1 cellular context compared by ENCODE assay signal in the genomic region with DNA sequence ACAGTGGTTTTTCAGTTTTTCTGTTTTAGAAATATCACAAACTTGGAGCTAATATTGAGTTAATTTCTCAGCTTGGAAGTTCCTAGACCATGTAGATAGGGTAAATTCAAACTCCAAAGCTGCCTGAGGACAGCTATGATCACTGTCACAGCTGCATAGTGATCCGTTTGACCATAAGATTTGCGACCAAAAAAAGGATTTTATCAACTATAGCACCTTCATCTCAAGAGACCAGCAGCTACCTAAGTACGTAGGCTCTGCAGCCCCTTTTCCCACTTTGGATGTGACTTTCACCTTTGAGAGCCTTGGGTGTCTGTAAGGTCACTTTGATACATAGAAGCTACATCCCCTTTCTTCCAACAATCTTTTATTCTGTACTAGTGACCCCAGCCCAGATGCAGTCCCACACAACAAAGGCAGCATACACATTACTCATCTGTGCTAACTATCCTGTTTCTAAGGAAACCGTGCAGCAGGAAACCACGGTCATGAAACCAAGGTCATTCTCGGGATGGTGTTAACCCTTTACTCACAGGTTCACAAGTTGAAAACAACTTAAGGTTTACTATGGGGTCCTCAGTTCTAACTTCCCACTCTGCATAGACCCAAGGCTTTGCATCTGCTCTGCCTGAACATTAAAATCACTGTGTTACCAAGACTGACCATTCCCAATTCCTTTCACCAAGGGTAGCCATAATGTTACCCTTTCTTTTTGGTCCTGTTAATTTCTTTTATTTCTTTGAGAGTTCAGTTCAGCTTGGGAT.
A peak's percentile ranks its signal among the peaks of the same experiment; 100 is the strongest.
TF ChIP-seq lines count a peak whose summit lies in the region.

No MANE protein-coding gene starts in this region.

TF ChIP-seq in HepG2, 621 proteins besides CTCF, POLR2A, EP300 and RAD21 (continued from another document and continues in another):
- TF ChIP-seq, protein P1, sequence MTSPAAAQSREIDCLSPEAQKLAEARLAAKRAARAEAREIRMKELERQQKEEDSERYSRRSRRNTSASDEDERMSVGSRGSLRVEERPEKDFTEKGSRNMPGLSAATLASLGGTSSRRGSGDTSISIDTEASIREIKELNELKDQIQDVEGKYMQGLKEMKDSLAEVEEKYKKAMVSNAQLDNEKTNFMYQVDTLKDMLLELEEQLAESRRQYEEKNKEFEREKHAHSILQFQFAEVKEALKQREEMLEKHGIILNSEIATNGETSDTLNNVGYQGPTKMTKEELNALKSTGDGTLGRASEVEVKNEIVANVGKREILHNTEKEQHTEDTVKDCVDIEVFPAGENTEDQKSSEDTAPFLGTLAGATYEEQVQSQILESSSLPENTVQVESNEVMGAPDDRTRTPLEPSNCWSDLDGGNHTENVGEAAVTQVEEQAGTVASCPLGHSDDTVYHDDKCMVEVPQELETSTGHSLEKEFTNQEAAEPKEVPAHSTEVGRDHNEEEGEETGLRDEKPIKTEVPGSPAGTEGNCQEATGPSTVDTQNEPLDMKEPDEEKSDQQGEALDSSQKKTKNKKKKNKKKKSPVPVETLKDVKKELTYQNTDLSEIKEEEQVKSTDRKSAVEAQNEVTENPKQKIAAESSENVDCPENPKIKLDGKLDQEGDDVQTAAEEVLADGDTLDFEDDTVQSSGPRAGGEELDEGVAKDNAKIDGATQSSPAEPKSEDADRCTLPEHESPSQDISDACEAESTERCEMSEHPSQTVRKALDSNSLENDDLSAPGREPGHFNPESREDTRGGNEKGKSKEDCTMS (CRISPR knock-in tag; conservative IDR thresholded peaks at IDR 0.05), result no peak
- no peak for TF ChIP-seq ZFP1 (CRISPR knock-in tag; IDR thresholded peaks at IDR 0.05)
- peak; percentile 54; the same call in 1 of the 2 replicates for TF ChIP-seq MXD4 (CRISPR knock-in tag; IDR thresholded peaks at IDR 0.05)
- TF ChIP-seq, protein P2, sequence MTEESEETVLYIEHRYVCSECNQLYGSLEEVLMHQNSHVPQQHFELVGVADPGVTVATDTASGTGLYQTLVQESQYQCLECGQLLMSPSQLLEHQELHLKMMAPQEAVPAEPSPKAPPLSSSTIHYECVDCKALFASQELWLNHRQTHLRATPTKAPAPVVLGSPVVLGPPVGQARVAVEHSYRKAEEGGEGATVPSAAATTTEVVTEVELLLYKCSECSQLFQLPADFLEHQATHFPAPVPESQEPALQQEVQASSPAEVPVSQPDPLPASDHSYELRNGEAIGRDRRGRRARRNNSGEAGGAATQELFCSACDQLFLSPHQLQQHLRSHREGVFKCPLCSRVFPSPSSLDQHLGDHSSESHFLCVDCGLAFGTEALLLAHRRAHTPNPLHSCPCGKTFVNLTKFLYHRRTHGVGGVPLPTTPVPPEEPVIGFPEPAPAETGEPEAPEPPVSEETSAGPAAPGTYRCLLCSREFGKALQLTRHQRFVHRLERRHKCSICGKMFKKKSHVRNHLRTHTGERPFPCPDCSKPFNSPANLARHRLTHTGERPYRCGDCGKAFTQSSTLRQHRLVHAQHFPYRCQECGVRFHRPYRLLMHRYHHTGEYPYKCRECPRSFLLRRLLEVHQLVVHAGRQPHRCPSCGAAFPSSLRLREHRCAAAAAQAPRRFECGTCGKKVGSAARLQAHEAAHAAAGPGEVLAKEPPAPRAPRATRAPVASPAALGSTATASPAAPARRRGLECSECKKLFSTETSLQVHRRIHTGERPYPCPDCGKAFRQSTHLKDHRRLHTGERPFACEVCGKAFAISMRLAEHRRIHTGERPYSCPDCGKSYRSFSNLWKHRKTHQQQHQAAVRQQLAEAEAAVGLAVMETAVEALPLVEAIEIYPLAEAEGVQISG (CRISPR knock-in tag; IDR thresholded peaks at IDR 0.05), result peak; percentile 60
- TF ChIP-seq ELF1 (CRISPR knock-in tag; IDR thresholded peaks at IDR 0.05), result no peak
- TF ChIP-seq, protein P3, sequence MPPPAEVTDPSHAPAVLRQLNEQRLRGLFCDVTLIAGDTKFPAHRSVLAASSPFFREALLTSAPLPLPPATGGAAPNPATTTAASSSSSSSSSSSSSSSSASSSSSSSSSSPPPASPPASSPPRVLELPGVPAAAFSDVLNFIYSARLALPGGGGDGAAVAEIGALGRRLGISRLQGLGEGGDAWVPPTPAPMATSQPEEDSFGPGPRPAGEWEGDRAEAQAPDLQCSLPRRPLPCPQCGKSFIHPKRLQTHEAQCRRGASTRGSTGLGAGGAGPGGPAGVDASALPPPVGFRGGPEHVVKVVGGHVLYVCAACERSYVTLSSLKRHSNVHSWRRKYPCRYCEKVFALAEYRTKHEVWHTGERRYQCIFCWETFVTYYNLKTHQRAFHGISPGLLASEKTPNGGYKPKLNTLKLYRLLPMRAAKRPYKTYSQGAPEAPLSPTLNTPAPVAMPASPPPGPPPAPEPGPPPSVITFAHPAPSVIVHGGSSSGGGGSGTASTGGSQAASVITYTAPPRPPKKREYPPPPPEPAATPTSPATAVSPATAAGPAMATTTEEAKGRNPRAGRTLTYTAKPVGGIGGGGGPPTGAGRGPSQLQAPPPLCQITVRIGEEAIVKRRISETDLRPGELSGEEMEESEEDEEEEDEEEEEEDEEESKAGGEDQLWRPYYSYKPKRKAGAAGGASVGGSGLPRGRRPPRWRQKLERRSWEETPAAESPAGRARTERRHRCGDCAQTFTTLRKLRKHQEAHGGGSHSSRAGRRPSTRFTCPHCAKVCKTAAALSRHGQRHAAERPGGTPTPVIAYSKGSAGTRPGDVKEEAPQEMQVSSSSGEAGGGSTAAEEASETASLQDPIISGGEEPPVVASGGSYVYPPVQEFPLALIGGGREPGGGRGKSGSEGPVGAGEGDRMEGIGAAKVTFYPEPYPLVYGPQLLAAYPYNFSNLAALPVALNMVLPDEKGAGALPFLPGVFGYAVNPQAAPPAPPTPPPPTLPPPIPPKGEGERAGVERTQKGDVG (CRISPR knock-in tag; IDR thresholded peaks at IDR 0.05; ENCODE audit: borderline replicate concordance), result no peak
- TF ChIP-seq, protein P4, sequence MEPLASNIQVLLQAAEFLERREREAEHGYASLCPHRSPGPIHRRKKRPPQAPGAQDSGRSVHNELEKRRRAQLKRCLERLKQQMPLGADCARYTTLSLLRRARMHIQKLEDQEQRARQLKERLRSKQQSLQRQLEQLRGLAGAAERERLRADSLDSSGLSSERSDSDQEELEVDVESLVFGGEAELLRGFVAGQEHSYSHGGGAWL (CRISPR knock-in tag; IDR thresholded peaks at IDR 0.05), result no peak
- no peak for TF ChIP-seq SNRNP70 (IDR thresholded peaks at IDR 0.05; ENCODE audit: low read depth, low read length)
- TF ChIP-seq, protein P5, sequence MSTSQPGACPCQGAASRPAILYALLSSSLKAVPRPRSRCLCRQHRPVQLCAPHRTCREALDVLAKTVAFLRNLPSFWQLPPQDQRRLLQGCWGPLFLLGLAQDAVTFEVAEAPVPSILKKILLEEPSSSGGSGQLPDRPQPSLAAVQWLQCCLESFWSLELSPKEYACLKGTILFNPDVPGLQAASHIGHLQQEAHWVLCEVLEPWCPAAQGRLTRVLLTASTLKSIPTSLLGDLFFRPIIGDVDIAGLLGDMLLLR (CRISPR knock-in tag; IDR thresholded peaks at IDR 0.05), result no peak
- TF ChIP-seq RARG (CRISPR knock-in tag; IDR thresholded peaks at IDR 0.05; ENCODE audit: low read depth), result no peak
- no peak for TF ChIP-seq SMAD3 (CRISPR knock-in tag; IDR thresholded peaks at IDR 0.05)
- TF ChIP-seq, protein P6, sequence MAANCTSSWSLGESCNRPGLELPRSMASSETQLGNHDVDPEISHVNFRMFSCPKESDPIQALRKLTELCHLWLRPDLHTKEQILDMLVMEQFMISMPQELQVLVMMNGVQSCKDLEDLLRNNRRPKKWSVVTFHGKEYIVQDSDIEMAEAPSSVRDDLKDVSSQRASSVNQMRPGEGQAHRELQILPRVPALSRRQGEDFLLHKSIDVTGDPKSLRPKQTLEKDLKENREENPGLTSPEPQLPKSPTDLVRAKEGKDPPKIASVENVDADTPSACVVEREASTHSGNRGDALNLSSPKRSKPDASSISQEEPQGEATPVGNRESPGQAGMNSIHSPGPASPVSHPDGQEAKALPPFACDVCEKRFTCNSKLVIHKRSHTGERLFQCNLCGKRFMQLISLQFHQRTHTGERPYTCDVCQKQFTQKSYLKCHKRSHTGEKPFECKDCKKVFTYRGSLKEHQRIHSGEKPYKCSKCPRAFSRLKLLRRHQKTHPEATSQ (CRISPR knock-in tag; IDR thresholded peaks at IDR 0.05; ENCODE audit: borderline replicate concordance), result no peak
- TF ChIP-seq SETDB1 (CRISPR knock-in tag; IDR thresholded peaks at IDR 0.05; ENCODE audit: borderline replicate concordance), result no peak
- TF ChIP-seq HES4 (CRISPR knock-in tag; IDR thresholded peaks at IDR 0.05; ENCODE audit: borderline replicate concordance), result no peak
- peak; percentile 75 for TF ChIP-seq RFX3 (CRISPR knock-in tag; IDR thresholded peaks at IDR 0.05)
- peak; percentile 58 for TF ChIP-seq JUN (CRISPR knock-in tag; IDR thresholded peaks at IDR 0.05)
- TF ChIP-seq, protein P7, sequence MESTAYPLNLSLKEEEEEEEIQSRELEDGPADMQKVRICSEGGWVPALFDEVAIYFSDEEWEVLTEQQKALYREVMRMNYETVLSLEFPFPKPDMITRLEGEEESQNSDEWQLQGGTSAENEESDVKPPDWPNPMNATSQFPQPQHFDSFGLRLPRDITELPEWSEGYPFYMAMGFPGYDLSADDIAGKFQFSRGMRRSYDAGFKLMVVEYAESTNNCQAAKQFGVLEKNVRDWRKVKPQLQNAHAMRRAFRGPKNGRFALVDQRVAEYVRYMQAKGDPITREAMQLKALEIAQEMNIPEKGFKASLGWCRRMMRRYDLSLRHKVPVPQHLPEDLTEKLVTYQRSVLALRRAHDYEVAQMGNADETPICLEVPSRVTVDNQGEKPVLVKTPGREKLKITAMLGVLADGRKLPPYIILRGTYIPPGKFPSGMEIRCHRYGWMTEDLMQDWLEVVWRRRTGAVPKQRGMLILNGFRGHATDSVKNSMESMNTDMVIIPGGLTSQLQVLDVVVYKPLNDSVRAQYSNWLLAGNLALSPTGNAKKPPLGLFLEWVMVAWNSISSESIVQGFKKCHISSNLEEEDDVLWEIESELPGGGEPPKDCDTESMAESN (CRISPR knock-in tag; conservative IDR thresholded peaks at IDR 0.05), result no peak
- TF ChIP-seq SIX1 (CRISPR knock-in tag; IDR thresholded peaks at IDR 0.05; ENCODE audit: borderline replicate concordance), result peak; percentile 51; the same call in 1 of the 2 replicates
- TF ChIP-seq, protein P8, sequence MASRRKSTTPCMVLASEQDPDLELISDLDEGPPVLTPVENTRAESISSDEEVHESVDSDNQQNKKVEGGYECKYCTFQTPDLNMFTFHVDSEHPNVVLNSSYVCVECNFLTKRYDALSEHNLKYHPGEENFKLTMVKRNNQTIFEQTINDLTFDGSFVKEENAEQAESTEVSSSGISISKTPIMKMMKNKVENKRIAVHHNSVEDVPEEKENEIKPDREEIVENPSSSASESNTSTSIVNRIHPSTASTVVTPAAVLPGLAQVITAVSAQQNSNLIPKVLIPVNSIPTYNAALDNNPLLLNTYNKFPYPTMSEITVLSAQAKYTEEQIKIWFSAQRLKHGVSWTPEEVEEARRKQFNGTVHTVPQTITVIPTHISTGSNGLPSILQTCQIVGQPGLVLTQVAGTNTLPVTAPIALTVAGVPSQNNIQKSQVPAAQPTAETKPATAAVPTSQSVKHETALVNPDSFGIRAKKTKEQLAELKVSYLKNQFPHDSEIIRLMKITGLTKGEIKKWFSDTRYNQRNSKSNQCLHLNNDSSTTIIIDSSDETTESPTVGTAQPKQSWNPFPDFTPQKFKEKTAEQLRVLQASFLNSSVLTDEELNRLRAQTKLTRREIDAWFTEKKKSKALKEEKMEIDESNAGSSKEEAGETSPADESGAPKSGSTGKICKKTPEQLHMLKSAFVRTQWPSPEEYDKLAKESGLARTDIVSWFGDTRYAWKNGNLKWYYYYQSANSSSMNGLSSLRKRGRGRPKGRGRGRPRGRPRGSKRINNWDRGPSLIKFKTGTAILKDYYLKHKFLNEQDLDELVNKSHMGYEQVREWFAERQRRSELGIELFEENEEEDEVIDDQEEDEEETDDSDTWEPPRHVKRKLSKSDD (CRISPR knock-in tag; IDR thresholded peaks at IDR 0.05; ENCODE audit: low read depth), result no peak
- TF ChIP-seq, protein P9, sequence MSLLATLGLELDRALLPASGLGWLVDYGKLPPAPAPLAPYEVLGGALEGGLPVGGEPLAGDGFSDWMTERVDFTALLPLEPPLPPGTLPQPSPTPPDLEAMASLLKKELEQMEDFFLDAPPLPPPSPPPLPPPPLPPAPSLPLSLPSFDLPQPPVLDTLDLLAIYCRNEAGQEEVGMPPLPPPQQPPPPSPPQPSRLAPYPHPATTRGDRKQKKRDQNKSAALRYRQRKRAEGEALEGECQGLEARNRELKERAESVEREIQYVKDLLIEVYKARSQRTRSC (CRISPR knock-in tag; IDR thresholded peaks at IDR 0.05; ENCODE audit: low read depth), result no peak
- TF ChIP-seq ZKSCAN8 (CRISPR knock-in tag; IDR thresholded peaks at IDR 0.05; ENCODE audit: borderline replicate concordance), result no peak
- peak; percentile 54; the same call in 1 of the 2 replicates for TF ChIP-seq ZNF292 (CRISPR knock-in tag; IDR thresholded peaks at IDR 0.05; ENCODE audit: borderline replicate concordance, low read depth)
- TF ChIP-seq ZNF543 (CRISPR knock-in tag; IDR thresholded peaks at IDR 0.05), result no peak
- TF ChIP-seq, protein P10, sequence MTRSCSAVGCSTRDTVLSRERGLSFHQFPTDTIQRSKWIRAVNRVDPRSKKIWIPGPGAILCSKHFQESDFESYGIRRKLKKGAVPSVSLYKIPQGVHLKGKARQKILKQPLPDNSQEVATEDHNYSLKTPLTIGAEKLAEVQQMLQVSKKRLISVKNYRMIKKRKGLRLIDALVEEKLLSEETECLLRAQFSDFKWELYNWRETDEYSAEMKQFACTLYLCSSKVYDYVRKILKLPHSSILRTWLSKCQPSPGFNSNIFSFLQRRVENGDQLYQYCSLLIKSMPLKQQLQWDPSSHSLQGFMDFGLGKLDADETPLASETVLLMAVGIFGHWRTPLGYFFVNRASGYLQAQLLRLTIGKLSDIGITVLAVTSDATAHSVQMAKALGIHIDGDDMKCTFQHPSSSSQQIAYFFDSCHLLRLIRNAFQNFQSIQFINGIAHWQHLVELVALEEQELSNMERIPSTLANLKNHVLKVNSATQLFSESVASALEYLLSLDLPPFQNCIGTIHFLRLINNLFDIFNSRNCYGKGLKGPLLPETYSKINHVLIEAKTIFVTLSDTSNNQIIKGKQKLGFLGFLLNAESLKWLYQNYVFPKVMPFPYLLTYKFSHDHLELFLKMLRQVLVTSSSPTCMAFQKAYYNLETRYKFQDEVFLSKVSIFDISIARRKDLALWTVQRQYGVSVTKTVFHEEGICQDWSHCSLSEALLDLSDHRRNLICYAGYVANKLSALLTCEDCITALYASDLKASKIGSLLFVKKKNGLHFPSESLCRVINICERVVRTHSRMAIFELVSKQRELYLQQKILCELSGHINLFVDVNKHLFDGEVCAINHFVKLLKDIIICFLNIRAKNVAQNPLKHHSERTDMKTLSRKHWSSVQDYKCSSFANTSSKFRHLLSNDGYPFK (CRISPR knock-in tag; IDR thresholded peaks at IDR 0.05; ENCODE audit: borderline replicate concordance), result no peak
- TF ChIP-seq ATAD3A (CRISPR knock-in tag; IDR thresholded peaks at IDR 0.05), result no peak
- TF ChIP-seq SIN3B (IDR thresholded peaks at IDR 0.05; ENCODE audit: low read length), result no peak
- TF ChIP-seq YEATS2 (CRISPR knock-in tag; IDR thresholded peaks at IDR 0.05; ENCODE audit: borderline replicate concordance), result no peak
- no peak for TF ChIP-seq TRIM24 (CRISPR knock-in tag; IDR thresholded peaks at IDR 0.05)
- TF ChIP-seq ZNF501 (CRISPR knock-in tag; IDR thresholded peaks at IDR 0.05), result 0 out of 2 replicates have a peak, but pooled peaks have one; percentile 24
- TF ChIP-seq SATB2 (CRISPR knock-in tag; IDR thresholded peaks at IDR 0.05), result no peak
- no peak for TF ChIP-seq PHF8 (CRISPR knock-in tag; IDR thresholded peaks at IDR 0.05)
- TF ChIP-seq, protein P11, sequence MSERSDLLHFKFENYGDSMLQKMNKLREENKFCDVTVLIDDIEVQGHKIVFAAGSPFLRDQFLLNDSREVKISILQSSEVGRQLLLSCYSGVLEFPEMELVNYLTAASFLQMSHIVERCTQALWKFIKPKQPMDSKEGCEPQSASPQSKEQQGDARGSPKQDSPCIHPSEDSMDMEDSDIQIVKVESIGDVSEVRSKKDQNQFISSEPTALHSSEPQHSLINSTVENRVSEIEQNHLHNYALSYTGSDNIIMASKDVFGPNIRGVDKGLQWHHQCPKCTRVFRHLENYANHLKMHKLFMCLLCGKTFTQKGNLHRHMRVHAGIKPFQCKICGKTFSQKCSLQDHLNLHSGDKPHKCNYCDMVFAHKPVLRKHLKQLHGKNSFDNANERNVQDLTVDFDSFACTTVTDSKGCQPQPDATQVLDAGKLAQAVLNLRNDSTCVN (CRISPR knock-in tag; IDR thresholded peaks at IDR 0.05; ENCODE audit: borderline replicate concordance), result no peak
